ENCODE assay signal across 1 cellular context in the genomic region with DNA sequence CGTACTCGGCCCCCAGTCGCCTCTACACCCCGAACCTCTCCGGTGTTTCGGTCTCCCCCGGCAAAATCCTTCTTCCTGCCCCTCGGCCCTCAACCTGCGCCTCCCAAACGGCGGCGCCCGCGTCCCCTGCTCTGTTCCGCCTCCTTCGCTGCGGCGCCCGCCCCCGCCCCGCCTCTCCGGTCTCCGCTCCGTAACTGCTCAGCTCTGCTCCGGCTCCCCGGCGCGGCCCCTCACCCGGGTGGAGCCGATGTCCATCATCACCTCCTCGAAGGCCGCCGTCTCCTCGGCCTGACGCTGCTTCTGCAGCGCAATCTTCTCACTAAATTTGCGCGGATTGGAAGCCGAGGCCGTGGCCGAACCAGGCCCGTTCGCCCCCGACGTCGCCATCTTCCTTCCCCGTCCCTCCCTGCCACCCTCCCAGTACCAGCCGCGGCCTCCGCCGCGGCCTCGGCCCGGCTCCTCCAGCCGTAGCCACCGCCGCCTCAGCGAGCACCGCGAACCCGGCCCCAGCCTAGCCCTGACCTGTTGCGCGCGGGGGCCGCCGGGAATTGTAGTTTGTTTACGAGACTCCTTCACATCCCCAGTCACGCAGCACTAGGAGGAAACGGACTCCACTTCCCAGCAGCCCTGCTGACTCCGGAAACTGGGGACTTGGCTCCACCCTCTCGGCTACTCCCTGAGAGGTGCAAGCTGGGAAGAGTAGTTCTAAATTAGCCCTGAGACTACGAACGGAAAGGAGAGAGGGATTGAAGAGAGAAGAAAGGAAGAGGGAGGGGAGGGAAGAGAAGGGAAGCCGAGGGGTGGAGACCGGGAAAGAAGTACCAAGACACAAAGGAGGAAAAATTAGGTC.
A peak's percentile ranks its signal among the peaks of the same experiment; 100 is the strongest.
TF ChIP-seq lines count a peak whose summit lies in the region.

A gene with protein sequence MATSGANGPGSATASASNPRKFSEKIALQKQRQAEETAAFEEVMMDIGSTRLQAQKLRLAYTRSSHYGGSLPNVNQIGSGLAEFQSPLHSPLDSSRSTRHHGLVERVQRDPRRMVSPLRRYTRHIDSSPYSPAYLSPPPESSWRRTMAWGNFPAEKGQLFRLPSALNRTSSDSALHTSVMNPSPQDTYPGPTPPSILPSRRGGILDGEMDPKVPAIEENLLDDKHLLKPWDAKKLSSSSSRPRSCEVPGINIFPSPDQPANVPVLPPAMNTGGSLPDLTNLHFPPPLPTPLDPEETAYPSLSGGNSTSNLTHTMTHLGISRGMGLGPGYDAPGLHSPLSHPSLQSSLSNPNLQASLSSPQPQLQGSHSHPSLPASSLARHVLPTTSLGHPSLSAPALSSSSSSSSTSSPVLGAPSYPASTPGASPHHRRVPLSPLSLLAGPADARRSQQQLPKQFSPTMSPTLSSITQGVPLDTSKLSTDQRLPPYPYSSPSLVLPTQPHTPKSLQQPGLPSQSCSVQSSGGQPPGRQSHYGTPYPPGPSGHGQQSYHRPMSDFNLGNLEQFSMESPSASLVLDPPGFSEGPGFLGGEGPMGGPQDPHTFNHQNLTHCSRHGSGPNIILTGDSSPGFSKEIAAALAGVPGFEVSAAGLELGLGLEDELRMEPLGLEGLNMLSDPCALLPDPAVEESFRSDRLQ (minus strand): TSS at position 502 of the 850 bp plus-strand sequence. CDS start 115 bp downstream, at position 387.

TF ChIP-seq in GM23338, 12 proteins besides CTCF, POLR2A, EP300 and RAD21:
- TF ChIP-seq POLR2AphosphoS5 (IDR thresholded peaks at IDR 0.05; ENCODE audit: low read depth) = peak; percentile 92
- TF ChIP-seq, protein P1, sequence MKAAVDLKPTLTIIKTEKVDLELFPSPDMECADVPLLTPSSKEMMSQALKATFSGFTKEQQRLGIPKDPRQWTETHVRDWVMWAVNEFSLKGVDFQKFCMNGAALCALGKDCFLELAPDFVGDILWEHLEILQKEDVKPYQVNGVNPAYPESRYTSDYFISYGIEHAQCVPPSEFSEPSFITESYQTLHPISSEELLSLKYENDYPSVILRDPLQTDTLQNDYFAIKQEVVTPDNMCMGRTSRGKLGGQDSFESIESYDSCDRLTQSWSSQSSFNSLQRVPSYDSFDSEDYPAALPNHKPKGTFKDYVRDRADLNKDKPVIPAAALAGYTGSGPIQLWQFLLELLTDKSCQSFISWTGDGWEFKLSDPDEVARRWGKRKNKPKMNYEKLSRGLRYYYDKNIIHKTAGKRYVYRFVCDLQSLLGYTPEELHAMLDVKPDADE (IDR thresholded peaks at IDR 0.05) = peak; percentile 99
- 0 out of 2 replicates have a peak, but pooled peaks have one; percentile 23 for TF ChIP-seq ZNF114 (CRISPR knock-in tag; IDR thresholded peaks at IDR 0.05)
- TF ChIP-seq EZH2 (IDR thresholded peaks at IDR 0.05; ENCODE audit: low read depth, unreplicated experiment) = no peak
- TF ChIP-seq, protein P2, sequence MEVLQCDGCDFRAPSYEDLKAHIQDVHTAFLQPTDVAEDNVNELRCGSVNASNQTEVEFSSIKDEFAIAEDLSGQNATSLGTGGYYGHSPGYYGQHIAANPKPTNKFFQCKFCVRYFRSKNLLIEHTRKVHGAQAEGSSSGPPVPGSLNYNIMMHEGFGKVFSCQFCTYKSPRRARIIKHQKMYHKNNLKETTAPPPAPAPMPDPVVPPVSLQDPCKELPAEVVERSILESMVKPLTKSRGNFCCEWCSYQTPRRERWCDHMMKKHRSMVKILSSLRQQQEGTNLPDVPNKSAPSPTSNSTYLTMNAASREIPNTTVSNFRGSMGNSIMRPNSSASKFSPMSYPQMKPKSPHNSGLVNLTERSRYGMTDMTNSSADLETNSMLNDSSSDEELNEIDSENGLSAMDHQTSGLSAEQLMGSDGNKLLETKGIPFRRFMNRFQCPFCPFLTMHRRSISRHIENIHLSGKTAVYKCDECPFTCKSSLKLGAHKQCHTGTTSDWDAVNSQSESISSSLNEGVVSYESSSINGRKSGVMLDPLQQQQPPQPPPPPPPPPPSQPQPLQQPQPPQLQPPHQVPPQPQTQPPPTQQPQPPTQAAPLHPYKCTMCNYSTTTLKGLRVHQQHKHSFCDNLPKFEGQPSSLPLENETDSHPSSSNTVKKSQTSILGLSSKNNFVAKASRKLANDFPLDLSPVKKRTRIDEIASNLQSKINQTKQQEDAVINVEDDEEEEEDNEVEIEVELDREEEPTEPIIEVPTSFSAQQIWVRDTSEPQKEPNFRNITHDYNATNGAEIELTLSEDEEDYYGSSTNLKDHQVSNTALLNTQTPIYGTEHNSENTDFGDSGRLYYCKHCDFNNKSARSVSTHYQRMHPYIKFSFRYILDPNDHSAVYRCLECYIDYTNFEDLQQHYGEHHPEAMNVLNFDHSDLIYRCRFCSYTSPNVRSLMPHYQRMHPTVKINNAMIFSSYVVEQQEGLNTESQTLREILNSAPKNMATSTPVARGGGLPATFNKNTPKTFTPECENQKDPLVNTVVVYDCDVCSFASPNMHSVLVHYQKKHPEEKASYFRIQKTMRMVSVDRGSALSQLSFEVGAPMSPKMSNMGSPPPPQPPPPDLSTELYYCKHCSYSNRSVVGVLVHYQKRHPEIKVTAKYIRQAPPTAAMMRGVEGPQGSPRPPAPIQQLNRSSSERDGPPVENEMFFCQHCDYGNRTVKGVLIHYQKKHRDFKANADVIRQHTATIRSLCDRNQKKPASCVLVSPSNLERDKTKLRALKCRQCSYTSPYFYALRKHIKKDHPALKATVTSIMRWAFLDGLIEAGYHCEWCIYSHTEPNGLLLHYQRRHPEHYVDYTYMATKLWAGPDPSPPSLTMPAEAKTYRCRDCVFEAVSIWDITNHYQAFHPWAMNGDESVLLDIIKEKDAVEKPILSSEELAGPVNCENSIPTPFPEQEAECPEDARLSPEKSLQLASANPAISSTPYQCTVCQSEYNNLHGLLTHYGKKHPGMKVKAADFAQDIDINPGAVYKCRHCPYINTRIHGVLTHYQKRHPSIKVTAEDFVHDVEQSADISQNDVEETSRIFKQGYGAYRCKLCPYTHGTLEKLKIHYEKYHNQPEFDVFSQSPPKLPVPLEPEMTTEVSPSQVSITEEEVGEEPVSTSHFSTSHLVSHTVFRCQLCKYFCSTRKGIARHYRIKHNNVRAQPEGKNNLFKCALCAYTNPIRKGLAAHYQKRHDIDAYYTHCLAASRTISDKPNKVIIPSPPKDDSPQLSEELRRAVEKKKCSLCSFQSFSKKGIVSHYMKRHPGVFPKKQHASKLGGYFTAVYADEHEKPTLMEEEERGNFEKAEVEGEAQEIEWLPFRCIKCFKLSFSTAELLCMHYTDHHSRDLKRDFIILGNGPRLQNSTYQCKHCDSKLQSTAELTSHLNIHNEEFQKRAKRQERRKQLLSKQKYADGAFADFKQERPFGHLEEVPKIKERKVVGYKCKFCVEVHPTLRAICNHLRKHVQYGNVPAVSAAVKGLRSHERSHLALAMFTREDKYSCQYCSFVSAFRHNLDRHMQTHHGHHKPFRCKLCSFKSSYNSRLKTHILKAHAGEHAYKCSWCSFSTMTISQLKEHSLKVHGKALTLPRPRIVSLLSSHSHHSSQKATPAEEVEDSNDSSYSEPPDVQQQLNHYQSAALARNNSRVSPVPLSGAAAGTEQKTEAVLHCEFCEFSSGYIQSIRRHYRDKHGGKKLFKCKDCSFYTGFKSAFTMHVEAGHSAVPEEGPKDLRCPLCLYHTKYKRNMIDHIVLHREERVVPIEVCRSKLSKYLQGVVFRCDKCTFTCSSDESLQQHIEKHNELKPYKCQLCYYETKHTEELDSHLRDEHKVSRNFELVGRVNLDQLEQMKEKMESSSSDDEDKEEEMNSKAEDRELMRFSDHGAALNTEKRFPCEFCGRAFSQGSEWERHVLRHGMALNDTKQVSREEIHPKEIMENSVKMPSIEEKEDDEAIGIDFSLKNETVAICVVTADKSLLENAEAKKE (CRISPR knock-in tag; IDR thresholded peaks at IDR 0.05) = no peak
- TF ChIP-seq CREB1 (CRISPR knock-in tag; IDR thresholded peaks at IDR 0.05; ENCODE audit: low read depth) = peak; percentile 70
- TF ChIP-seq EZH2phosphoT487 (IDR thresholded peaks at IDR 0.05; ENCODE audit: unreplicated experiment) = no peak
TF ChIP-seq in GM23338: peak in this region for 4.
